In the genomic region with DNA sequence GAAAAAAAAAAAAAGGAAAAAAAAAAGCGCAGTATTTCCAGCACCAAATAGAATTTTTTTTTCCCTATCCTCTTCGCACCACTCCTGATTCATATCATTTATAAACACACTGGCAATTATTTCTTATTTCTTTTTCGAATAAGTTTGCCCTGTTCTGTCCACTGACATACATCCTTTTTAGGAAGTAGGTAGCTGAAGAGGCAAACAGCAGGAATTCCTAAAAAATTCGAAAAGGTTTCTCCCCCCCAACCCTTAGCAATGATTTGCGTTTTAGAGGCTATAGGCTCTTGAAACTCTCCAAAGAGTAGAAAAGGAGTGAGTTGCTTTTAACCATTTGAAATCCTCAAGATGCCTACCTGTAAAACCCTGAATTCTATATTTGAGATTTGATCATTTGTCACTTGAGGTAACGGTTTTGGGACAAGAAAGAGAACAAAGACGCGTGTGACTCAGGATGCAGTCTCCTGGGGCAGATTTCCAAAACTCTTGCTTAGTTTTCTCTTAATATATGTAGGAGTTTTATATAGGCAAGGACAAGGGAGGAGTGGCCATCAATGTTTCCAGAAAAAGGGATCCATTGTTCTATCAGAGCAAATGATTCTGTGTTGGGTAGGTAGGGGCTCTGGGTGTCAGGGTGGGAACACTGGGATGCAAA, we compare ENCODE assay signal across 2 cellular contexts.
A peak's percentile ranks its signal among the peaks of the same experiment; 100 is the strongest.
TF ChIP-seq lines count a peak whose summit lies in the region.

No MANE protein-coding gene starts in this region.

TF ChIP-seq in IMR-90, 13 proteins besides CTCF, POLR2A, EP300 and RAD21:
- TF ChIP-seq MAFK (IDR thresholded peaks at IDR 0.05; ENCODE audit: low read depth, low read length) (no peak), CEBPB (IDR thresholded peaks at IDR 0.05; ENCODE audit: low read depth, low read length) (no peak), CHD1 (IDR thresholded peaks at IDR 0.05; ENCODE audit: low read depth, low read length) (no peak), MXI1 (IDR thresholded peaks at IDR 0.05; ENCODE audit: borderline replicate concordance, low read depth, low read length) (no peak), SMC3 (IDR thresholded peaks at IDR 0.05; ENCODE audit: low read depth, low read length) (no peak), RCOR1 (IDR thresholded peaks at IDR 0.05; ENCODE audit: insufficient replicate concordance, low read length) (no peak)
- TF ChIP-seq, protein P1, sequence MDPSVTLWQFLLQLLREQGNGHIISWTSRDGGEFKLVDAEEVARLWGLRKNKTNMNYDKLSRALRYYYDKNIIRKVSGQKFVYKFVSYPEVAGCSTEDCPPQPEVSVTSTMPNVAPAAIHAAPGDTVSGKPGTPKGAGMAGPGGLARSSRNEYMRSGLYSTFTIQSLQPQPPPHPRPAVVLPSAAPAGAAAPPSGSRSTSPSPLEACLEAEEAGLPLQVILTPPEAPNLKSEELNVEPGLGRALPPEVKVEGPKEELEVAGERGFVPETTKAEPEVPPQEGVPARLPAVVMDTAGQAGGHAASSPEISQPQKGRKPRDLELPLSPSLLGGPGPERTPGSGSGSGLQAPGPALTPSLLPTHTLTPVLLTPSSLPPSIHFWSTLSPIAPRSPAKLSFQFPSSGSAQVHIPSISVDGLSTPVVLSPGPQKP (IDR thresholded peaks at IDR 0.05; ENCODE audit: borderline replicate concordance, low read depth, low read length) = no peak

TF ChIP-seq in H1, 55 proteins besides CTCF, POLR2A, EP300 and RAD21:
- no peak for TF ChIP-seq SUZ12 (IDR thresholded peaks at IDR 0.05; ENCODE audit: low read length)
- peak; percentile 56 for TF ChIP-seq ASH2L (IDR thresholded peaks at IDR 0.05; ENCODE audit: low read length)
- TF ChIP-seq SRF (IDR thresholded peaks at IDR 0.05; ENCODE audit: low read depth, low read length) = peak; percentile 64; the same call in 1 of the 2 replicates
